10 cellular contexts compared by ENCODE assay signal in the genomic region with DNA sequence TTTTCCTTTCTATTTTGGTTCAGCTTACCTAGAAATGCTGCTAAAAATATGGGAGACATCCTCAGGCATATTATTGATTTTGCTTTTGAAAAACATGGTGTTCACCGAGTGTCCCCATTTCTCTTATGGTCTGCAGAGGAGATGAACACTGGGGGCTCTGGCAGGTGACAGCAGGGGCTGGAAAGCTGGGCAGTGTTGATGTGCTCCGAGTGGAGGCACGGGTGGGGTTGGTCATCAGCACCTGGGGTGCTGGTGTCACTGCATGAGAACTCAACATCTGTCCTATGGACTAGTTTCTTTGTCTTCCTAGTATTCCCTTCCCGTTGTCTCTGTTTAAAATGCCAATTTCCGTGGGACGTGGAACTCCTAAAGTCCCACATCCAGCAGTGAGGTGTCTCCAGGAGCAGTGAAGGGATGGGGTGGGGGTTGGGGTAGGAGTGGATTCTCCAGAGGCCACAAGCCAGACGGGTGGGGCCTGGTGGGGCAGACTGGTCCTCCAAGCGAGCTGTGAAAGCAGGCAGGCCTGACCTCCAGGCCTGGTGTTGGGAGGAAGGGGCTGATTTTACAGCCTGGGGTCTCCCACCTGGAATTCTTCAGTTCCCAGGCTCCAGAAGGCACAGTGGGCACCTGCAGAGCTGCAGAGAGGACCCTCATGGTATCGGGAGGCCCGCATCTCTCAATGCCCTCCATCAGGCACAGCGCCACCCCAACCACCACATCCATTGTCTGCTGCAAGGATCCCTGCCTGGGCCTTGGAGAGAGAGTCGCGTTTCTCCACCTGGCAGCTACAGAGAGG. TPM values are rescaled to one million over a fixed set of nuclear protein-coding genes. Genes with fewer than 3 reads are reported as not detected.
DNase-seq lines count a peak whose midpoint lies in the region; ATAC-seq and TF ChIP-seq lines count a peak whose summit lies in the region.
"Had no signal": no experiment of that assay in that cellular context is flagged by ENCODE, and none has a peak within 500 bp of the region (broad histone marks: within the 10 kb centered on the region; RNA-seq: fewer than 3 reads in every experiment).

No MANE protein-coding gene starts in this region.

- POLR2A ChIA-PET in A673 (lab: Charles Lee; ENCODE audit: low non-redundant PET) = no interaction called here

- no peak for ATAC-seq in natural killer cell
- ATAC-seq in GM21825 (IDR thresholded peaks at IDR 0.05; ENCODE audit: unreplicated experiment) = no peak

- peak overlapping the region; percentile 90 to 91 for H3K27ac Mint-ChIP-seq in natural killer cell

- no peaks in the 10 kb centered on the region for H3K9me3 Mint-ChIP-seq in natural killer cell

- intact Hi-C loops in A673 (cut with micrococcal nuclease; ENCODE audit: unreplicated experiment) (no loop called here), colonic mucosa (cut with DNase I) (no loop called here), natural killer cell (cut with micrococcal nuclease) (loop anchor here (2.0 kb wide), 2 partner anchors 25 to 35 kb away; partner anchors contain the start of genes REPIN1 and ZNF775)

- H3K4me3 ChIP-seq in A673 (ENCODE audit: low read depth, low read length, poor library complexity, severe bottlenecking) (no peak overlapping the region), HUES48 (ENCODE audit: low read depth, low read length) (no peak overlapping the region), colonic mucosa (no peak overlapping the region)

- H3K27me3 Mint-ChIP-seq in natural killer cell (ENCODE audit: low read depth in 2 of 2) = no peaks in the 10 kb centered on the region

- DNase-seq in A673 (ENCODE audit: low spot score) (no peak), colonic mucosa (no peak), natural killer cell (no peak), occipital lobe (lab: John Stamatoyannopoulos, UW) (no peak), medulla oblongata (ENCODE audit: extremely low spot score) (no peak), cerebellar cortex (ENCODE audit: low spot score) (no peak)
- DNase-seq: activated CD8-positive, alpha-beta memory T cell treated with anti-CD3 and anti-CD28 coated beads for 24 hours had no signal

- H3K9ac ChIP-seq in HUES48 (ENCODE audit: low read depth, low read length) (peak overlapping the region; percentile 82; the same call in 1 of the 2 replicates), colonic mucosa (ENCODE audit: low read depth in 2 of 2, low read length in 2 of 2) (peak overlapping the region; percentile 38 to 95)

- H3K4me1 ChIP-seq in A673 (ENCODE audit: insufficient read depth, low read length, poor library complexity, severe bottlenecking) (peaks cover 17% of the 10 kb centered on the region), HUES48 (ENCODE audit: control insufficient read depth, insufficient read depth, low read length) (peaks cover 65% of the 10 kb centered on the region), colonic mucosa (peaks cover 17% of the 10 kb centered on the region)

- H3K9me3 ChIP-seq in A673 (ENCODE audit: low read depth, low read length, poor library complexity, severe bottlenecking) = no peaks in the 10 kb centered on the region
- H3K9me3 ChIP-seq in HUES48 (ENCODE audit: control insufficient read depth, insufficient read depth, low read length) = no peaks in the 10 kb centered on the region
- H3K9me3 ChIP-seq in colonic mucosa = no peaks in the 10 kb centered on the region
- H3K9me3 ChIP-seq: pancreas had no signal

- no peaks in the 10 kb centered on the region for H3K36me3 Mint-ChIP-seq in natural killer cell

- H3K36me3 ChIP-seq in A673 (ENCODE audit: insufficient read depth, low read length, poor library complexity, severe bottlenecking) (peaks cover 3% of the 10 kb centered on the region), HUES48 (ENCODE audit: control insufficient read depth, insufficient read depth, low read length) (peaks cover 7% of the 10 kb centered on the region), colonic mucosa (no peaks in the 10 kb centered on the region)
- H3K36me3 ChIP-seq: pancreas had no signal

- H3K27me3 ChIP-seq in A673 (replicated peaks; ENCODE audit: insufficient read depth, low read depth, low read length, poor library complexity) (no peaks in the 10 kb centered on the region), HUES48 (ENCODE audit: control insufficient read depth, insufficient read depth, low read length) (no peaks in the 10 kb centered on the region), colonic mucosa (no peaks in the 10 kb centered on the region)
- H3K27me3 ChIP-seq: pancreas had no signal

- CTCF ChIA-PET in A673 (lab: Charles Lee) = no interaction called here

- BruUV-seq in A673 (replicated peaks; lab: Mats Ljungman, UMichigan) = no TSS peak

- peak overlapping the region; percentile 79 for H3K27ac ChIP-seq in A673 (ENCODE audit: low read depth, low read length, poor library complexity, severe bottlenecking)
- H3K27ac ChIP-seq in HUES48 (ENCODE audit: low read depth, low read length) = peak overlapping the region; percentile 95
- peak overlapping the region; percentile 97 for H3K27ac ChIP-seq in colonic mucosa

- H3K4me1 Mint-ChIP-seq in natural killer cell = peaks cover 29 to 30% of the 10 kb centered on the region in 2 donors

- TF ChIP-seq CTCF in A673 (conservative IDR thresholded peaks at IDR 0.05; ENCODE audit: low read depth, low read length) (no peak), colonic mucosa (IDR thresholded peaks at IDR 0.05) (no peak), natural killer cell (IDR thresholded peaks at IDR 0.05) (no peak)

- H3K4me3 Mint-ChIP-seq in natural killer cell = no peak overlapping the region

RNA-seq across cellular contexts. Expression of gene ZNF775, which starts 24.4 kb away (rescaled TPM):
- total RNA-seq in A673 (2021) = 12.1 and 14.3 TPM in 2 replicates
- total RNA-seq in colonic mucosa = 10 to 100 TPM; 11.0 to 11.3 TPM
- total RNA-seq in natural killer cell = 1 to 10 TPM; 1.3 to 2.7 (median 1.6) TPM
- 10.6 TPM for total RNA-seq in occipital lobe

RNA-seq across cellular contexts. Expression of gene REPIN1, which starts 35.0 kb away (rescaled TPM):
- total RNA-seq in A673 (2021) = 113 and 114 TPM in 2 replicates
- 100 to 1,000 TPM; 189 to 304 TPM for total RNA-seq in colonic mucosa
- total RNA-seq in natural killer cell = 10 to 100 TPM; 58.9 to 79.4 (median 76.5) TPM
- 26.8 TPM for total RNA-seq in occipital lobe

RNA-seq across cellular contexts. Expression of gene GIMAP8, which starts 46.9 kb away (rescaled TPM):
- total RNA-seq in A673 (2021) (0.07 TPM in 1 of 2 replicates, not detected in the other), colonic mucosa (1 to 10 TPM; 3.4 to 4.5 TPM), natural killer cell (10 to 100 TPM in 1 of 3 donors, 1 to 10 TPM in 2; 6.7 to 17.7 (median 8.4) TPM), occipital lobe (2.8 TPM)
